Comparison of ENCODE assay signal across 8 cellular contexts in genomic region chr12:132153501-132154340, GRCh38. TPM values are rescaled to one million over a fixed set of nuclear protein-coding genes. Genes with fewer than 3 reads are reported as not detected.
A peak's percentile ranks its signal among the peaks of the same experiment; 100 is the strongest.
DNase-seq lines count a peak whose midpoint lies in the region; ATAC-seq and TF ChIP-seq lines count a peak whose summit lies in the region.

No MANE protein-coding gene starts in this region.

- peak; percentile 95 for ATAC-seq in CD4-positive, alpha-beta T cell (ENCODE audit: poor library complexity)
- ATAC-seq in GM21367 (IDR thresholded peaks at IDR 0.05; ENCODE audit: unreplicated experiment) = peak; percentile 77

- H3K36me3 Mint-ChIP-seq in CD4-positive, alpha-beta T cell (ENCODE audit: low read depth) = no peaks in the 10 kb centered on the region
- no peaks in the 10 kb centered on the region for H3K36me3 Mint-ChIP-seq in activated T-helper 1 cell treated with anti-CD3 and anti-CD28 coated beads, Interleukin-12 subunit alpha, Interleukin-12 subunit beta, Interleukin-2, Interleukin-4 antibody, amounts not matched to agents 30 ng/mL and 10 ng/mL and 1 ng/mL, durations not matched to agents 14 hours and 24 hours and 36 hours (ENCODE audit: low read depth)

- peak overlapping the region; percentile 38 for H3K4me3 Mint-ChIP-seq in CD4-positive, alpha-beta T cell
- no peak overlapping the region for H3K4me3 Mint-ChIP-seq in activated T-helper 1 cell treated with anti-CD3 and anti-CD28 coated beads, Interleukin-12 subunit alpha, Interleukin-12 subunit beta, Interleukin-2, Interleukin-4 antibody, amounts not matched to agents 30 ng/mL and 10 ng/mL and 1 ng/mL, durations not matched to agents 14 hours and 24 hours and 36 hours

- H3K27ac ChIP-seq in CD4-positive, alpha-beta T cell (ENCODE audit: low read depth, low read length) = no peak overlapping the region
- no peak overlapping the region for H3K27ac ChIP-seq in testis

- TF ChIP-seq RAD21 in Ishikawa (IDR thresholded peaks at IDR 0.05; ENCODE audit: low read depth) = peak; percentile 81; the same call in 1 of the 2 replicates

- H3K9me3 ChIP-seq in CD4-positive, alpha-beta T cell (ENCODE audit: control insufficient read depth, low read length) = no peaks in the 10 kb centered on the region
- no peaks in the 10 kb centered on the region for H3K9me3 ChIP-seq in testis

- no peaks in the 10 kb centered on the region for H3K4me1 ChIP-seq in testis

- H3K4me3 ChIP-seq in fibroblast of villous mesenchyme (ENCODE audit: low read depth, low read length) (peak overlapping the region; percentile 30), testis (no peak overlapping the region)

- TF ChIP-seq EP300 in Ishikawa (IDR thresholded peaks at IDR 0.05; ENCODE audit: borderline replicate concordance) = no peak

- DNase-seq in CD4-positive, alpha-beta T cell = peak; percentile 54 to 76 (median 67)
- peak; percentile 61 for DNase-seq in activated T-helper 1 cell treated with anti-CD3 and anti-CD28 coated beads, Interleukin-12 subunit alpha, Interleukin-12 subunit beta, Interleukin-2, Interleukin-4 antibody, amounts not matched to agents 30 ng/mL and 10 ng/mL and 1 ng/mL, durations not matched to agents 14 hours and 24 hours and 36 hours (ENCODE audit: low spot score)
- peak; percentile 69 for DNase-seq in fibroblast of villous mesenchyme (ENCODE audit: low read depth)
- peak; percentile 19 for DNase-seq in non-pigmented ciliary epithelial cell (ENCODE audit: low read depth)
- peak; percentile 69 for DNase-seq in testis

- no peaks in the 10 kb centered on the region for H3K4me1 Mint-ChIP-seq in CD4-positive, alpha-beta T cell (ENCODE audit: low read depth)
- H3K4me1 Mint-ChIP-seq in activated T-helper 1 cell treated with anti-CD3 and anti-CD28 coated beads, Interleukin-12 subunit alpha, Interleukin-12 subunit beta, Interleukin-2, Interleukin-4 antibody, amounts not matched to agents 30 ng/mL and 10 ng/mL and 1 ng/mL, durations not matched to agents 14 hours and 24 hours and 36 hours (ENCODE audit: low read depth) = no peaks in the 10 kb centered on the region

- CTCF ChIA-PET in CD4-positive, alpha-beta T cell (lab: Charles Lee) = interaction anchor here (0.8 to 1.3 kb wide), 16 partner anchors 8 to 461 kb away, joined by 3 to 21 read pairs (median 4); partner anchors contain the start of gene DDX51

- no peaks in the 10 kb centered on the region for H3K27me3 ChIP-seq in CD4-positive, alpha-beta T cell (ENCODE audit: control insufficient read depth, insufficient read depth, low read length)
- no peaks in the 10 kb centered on the region for H3K27me3 ChIP-seq in testis

- H3K36me3 ChIP-seq in testis (ENCODE audit: low read depth, missing control alignments) = no peaks in the 10 kb centered on the region

- H3K9me3 Mint-ChIP-seq in CD4-positive, alpha-beta T cell = no peaks in the 10 kb centered on the region
- H3K9me3 Mint-ChIP-seq in activated T-helper 1 cell treated with anti-CD3 and anti-CD28 coated beads, Interleukin-12 subunit alpha, Interleukin-12 subunit beta, Interleukin-2, Interleukin-4 antibody, amounts not matched to agents 30 ng/mL and 10 ng/mL and 1 ng/mL, durations not matched to agents 14 hours and 24 hours and 36 hours = no peaks in the 10 kb centered on the region

- WGBS in testis, 2 donors = 39 to 49% methylated on average over 25 to 40 of the region's 41 CpGs

- TF ChIP-seq CTCF in CD4-positive, alpha-beta T cell (IDR thresholded peaks at IDR 0.05) = peak; percentile 79
- TF ChIP-seq CTCF in fibroblast of villous mesenchyme (IDR thresholded peaks at IDR 0.05; ENCODE audit: insufficient read depth, low read depth, low read length) = peak; percentile 93
- TF ChIP-seq CTCF in testis (IDR thresholded peaks at IDR 0.05) = peak; percentile 71 to 80 (median 74)

- no peak for TF ChIP-seq POLR2A in testis (IDR thresholded peaks at IDR 0.05)

- H3K27ac Mint-ChIP-seq in CD4-positive, alpha-beta T cell = no peak overlapping the region
- no peak overlapping the region for H3K27ac Mint-ChIP-seq in activated T-helper 1 cell treated with anti-CD3 and anti-CD28 coated beads, Interleukin-12 subunit alpha, Interleukin-12 subunit beta, Interleukin-2, Interleukin-4 antibody, amounts not matched to agents 30 ng/mL and 10 ng/mL and 1 ng/mL, durations not matched to agents 14 hours and 24 hours and 36 hours

- POLR2A ChIA-PET in CD4-positive, alpha-beta T cell (lab: Charles Lee) = interaction anchor here (0.9 to 1.7 kb wide), 8 partner anchors 9 to 277 kb away, joined by 3 to 12 read pairs (median 5); partner anchors contain the start of gene NOC4L

- intact Hi-C loops in CD4-positive, alpha-beta T cell (cut with DNase I, micrococcal nuclease) = loop anchor here (1.0 to 5.0 kb wide), 9 partner anchors 34 to 461 kb away; no protein-coding TSS in a partner anchor
- intact Hi-C loops in activated T-helper 1 cell treated with anti-CD3 and anti-CD28 coated beads, Interleukin-12 subunit alpha, Interleukin-12 subunit beta, Interleukin-2, Interleukin-4 antibody, amounts not matched to agents 30 ng/mL and 10 ng/mL and 1 ng/mL, durations not matched to agents 14 hours and 24 hours and 36 hours (cut with micrococcal nuclease) = loop anchor here (1.0 to 2.0 kb wide), 3 partner anchors 66 to 461 kb away; no protein-coding TSS in a partner anchor
- intact Hi-C loops in testis (cut with DNase I; ENCODE audit: low total_unique reads) = loop anchor here (10.0 kb wide), 1 partner anchor 261 kb away; no protein-coding TSS in a partner anchor

- no peaks in the 10 kb centered on the region for H3K27me3 Mint-ChIP-seq in CD4-positive, alpha-beta T cell
- no peaks in the 10 kb centered on the region for H3K27me3 Mint-ChIP-seq in activated T-helper 1 cell treated with anti-CD3 and anti-CD28 coated beads, Interleukin-12 subunit alpha, Interleukin-12 subunit beta, Interleukin-2, Interleukin-4 antibody, amounts not matched to agents 30 ng/mL and 10 ng/mL and 1 ng/mL, durations not matched to agents 14 hours and 24 hours and 36 hours (ENCODE audit: insufficient read depth)

TF ChIP-seq in Ishikawa, 13 proteins besides CTCF, POLR2A, EP300 and RAD21:
- TF ChIP-seq YY1 (IDR thresholded peaks at IDR 0.05; ENCODE audit: low read depth) (no peak), TEAD4 (IDR thresholded peaks at IDR 0.05) (no peak), USF1 (IDR thresholded peaks at IDR 0.05) (no peak), TCF12 (IDR thresholded peaks at IDR 0.05; ENCODE audit: low read depth) (no peak), FOXM1 (IDR thresholded peaks at IDR 0.05; ENCODE audit: borderline replicate concordance, low read depth) (no peak), NFIC (IDR thresholded peaks at IDR 0.05) (no peak)
TF ChIP-seq in Ishikawa: peak in this region for 0.

TF ChIP-seq in PFSK-1, 5 proteins besides CTCF, POLR2A, EP300 and RAD21:
- TF ChIP-seq TAF1 (IDR thresholded peaks at IDR 0.05; ENCODE audit: borderline replicate concordance, insufficient read depth, low read length) (no peak), FOXP2 (optimal IDR thresholded peaks at IDR 0.05; ENCODE audit: borderline replicate concordance, extremely low read depth, extremely low read length, insufficient read depth) (peak; percentile 21)

RNA-seq across cellular contexts. Expression of gene NOC4L, which starts 9.5 kb away (rescaled TPM):
- total RNA-seq in CD4-positive, alpha-beta T cell = 10 to 100 TPM; 21.8 to 22.3 TPM
- 84.9 TPM for polyA plus RNA-seq in PFSK-1 (2012; ENCODE audit: insufficient read length, low read depth)
- total RNA-seq in activated T-helper 1 cell treated with anti-CD3 and anti-CD28 coated beads, Interleukin-12 subunit alpha, Interleukin-12 subunit beta, Interleukin-2, Interleukin-4 antibody, amounts not matched to agents 30 ng/mL and 10 ng/mL and 1 ng/mL, durations not matched to agents 14 hours and 24 hours and 36 hours = 49.5 and 51.3 TPM in 2 replicates
- total RNA-seq in fibroblast of villous mesenchyme (12.1 and 14.8 TPM in 2 replicates), testis (10 to 100 TPM; 64.4 to 65.2 TPM)
- 67.2 TPM for polyA plus RNA-seq in testis (ENCODE audit: insufficient read depth, low read depth, low replicate concordance)

RNA-seq across cellular contexts. Expression of gene DDX51, which starts 9.6 kb away (rescaled TPM):
- total RNA-seq in CD4-positive, alpha-beta T cell = 10 to 100 TPM; 58.0 to 59.3 TPM
- 39.7 TPM for polyA plus RNA-seq in PFSK-1 (2012; ENCODE audit: insufficient read length, low read depth)
- total RNA-seq in activated T-helper 1 cell treated with anti-CD3 and anti-CD28 coated beads, Interleukin-12 subunit alpha, Interleukin-12 subunit beta, Interleukin-2, Interleukin-4 antibody, amounts not matched to agents 30 ng/mL and 10 ng/mL and 1 ng/mL, durations not matched to agents 14 hours and 24 hours and 36 hours = 48.8 and 55.0 TPM in 2 replicates
- total RNA-seq in fibroblast of villous mesenchyme (8.2 and 11.3 TPM in 2 replicates), testis (10 to 100 TPM; 29.0 to 32.8 TPM)
- 18.8 TPM for polyA plus RNA-seq in testis (ENCODE audit: insufficient read depth, low read depth, low replicate concordance)

Comparison
In these comparisons a context has a peak if more than half of its experiments do, and no peak if none do; other contexts are left out.
1. DNase-seq: peak in every context shown above with its lines; median percentile 69 in fibroblast of villous mesenchyme; 69 in testis; 67 in CD4-positive, alpha-beta T cell; 61 in activated T-helper 1 cell treated with anti-CD3 and anti-CD28 coated beads, Interleukin-12 subunit alpha, Interleukin-12 subunit beta, Interleukin-2, Interleukin-4 antibody, amounts not matched to agents 30 ng/mL and 10 ng/mL and 1 ng/mL, durations not matched to agents 14 hours and 24 hours and 36 hours; 19 in non-pigmented ciliary epithelial cell.